ENCODE assay signal across 1 cellular context in the genomic region with DNA sequence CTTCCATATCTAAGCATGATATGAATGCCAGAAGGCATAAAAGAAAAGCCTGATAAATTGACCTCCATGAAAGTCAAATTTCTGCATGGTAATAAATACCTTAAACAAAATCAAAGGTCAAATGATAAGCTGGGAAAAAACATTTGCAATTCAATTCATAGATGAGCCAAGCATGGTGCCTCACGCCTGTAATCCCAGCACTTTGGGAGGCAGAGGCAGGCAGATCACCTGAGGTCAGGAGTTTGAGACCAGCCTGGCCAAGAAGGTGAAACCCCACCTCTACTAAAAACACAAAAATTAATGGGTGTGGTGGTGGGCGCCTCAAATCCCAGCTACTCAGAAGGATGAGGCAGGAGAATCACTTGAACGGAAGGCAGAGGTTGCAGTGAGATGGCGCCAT.
TF ChIP-seq lines count a peak whose summit lies in the region.

No MANE protein-coding gene starts in this region.

TF ChIP-seq in GM23338, 12 proteins besides CTCF, POLR2A, EP300 and RAD21 (continued from another document):
- TF ChIP-seq, protein P1, sequence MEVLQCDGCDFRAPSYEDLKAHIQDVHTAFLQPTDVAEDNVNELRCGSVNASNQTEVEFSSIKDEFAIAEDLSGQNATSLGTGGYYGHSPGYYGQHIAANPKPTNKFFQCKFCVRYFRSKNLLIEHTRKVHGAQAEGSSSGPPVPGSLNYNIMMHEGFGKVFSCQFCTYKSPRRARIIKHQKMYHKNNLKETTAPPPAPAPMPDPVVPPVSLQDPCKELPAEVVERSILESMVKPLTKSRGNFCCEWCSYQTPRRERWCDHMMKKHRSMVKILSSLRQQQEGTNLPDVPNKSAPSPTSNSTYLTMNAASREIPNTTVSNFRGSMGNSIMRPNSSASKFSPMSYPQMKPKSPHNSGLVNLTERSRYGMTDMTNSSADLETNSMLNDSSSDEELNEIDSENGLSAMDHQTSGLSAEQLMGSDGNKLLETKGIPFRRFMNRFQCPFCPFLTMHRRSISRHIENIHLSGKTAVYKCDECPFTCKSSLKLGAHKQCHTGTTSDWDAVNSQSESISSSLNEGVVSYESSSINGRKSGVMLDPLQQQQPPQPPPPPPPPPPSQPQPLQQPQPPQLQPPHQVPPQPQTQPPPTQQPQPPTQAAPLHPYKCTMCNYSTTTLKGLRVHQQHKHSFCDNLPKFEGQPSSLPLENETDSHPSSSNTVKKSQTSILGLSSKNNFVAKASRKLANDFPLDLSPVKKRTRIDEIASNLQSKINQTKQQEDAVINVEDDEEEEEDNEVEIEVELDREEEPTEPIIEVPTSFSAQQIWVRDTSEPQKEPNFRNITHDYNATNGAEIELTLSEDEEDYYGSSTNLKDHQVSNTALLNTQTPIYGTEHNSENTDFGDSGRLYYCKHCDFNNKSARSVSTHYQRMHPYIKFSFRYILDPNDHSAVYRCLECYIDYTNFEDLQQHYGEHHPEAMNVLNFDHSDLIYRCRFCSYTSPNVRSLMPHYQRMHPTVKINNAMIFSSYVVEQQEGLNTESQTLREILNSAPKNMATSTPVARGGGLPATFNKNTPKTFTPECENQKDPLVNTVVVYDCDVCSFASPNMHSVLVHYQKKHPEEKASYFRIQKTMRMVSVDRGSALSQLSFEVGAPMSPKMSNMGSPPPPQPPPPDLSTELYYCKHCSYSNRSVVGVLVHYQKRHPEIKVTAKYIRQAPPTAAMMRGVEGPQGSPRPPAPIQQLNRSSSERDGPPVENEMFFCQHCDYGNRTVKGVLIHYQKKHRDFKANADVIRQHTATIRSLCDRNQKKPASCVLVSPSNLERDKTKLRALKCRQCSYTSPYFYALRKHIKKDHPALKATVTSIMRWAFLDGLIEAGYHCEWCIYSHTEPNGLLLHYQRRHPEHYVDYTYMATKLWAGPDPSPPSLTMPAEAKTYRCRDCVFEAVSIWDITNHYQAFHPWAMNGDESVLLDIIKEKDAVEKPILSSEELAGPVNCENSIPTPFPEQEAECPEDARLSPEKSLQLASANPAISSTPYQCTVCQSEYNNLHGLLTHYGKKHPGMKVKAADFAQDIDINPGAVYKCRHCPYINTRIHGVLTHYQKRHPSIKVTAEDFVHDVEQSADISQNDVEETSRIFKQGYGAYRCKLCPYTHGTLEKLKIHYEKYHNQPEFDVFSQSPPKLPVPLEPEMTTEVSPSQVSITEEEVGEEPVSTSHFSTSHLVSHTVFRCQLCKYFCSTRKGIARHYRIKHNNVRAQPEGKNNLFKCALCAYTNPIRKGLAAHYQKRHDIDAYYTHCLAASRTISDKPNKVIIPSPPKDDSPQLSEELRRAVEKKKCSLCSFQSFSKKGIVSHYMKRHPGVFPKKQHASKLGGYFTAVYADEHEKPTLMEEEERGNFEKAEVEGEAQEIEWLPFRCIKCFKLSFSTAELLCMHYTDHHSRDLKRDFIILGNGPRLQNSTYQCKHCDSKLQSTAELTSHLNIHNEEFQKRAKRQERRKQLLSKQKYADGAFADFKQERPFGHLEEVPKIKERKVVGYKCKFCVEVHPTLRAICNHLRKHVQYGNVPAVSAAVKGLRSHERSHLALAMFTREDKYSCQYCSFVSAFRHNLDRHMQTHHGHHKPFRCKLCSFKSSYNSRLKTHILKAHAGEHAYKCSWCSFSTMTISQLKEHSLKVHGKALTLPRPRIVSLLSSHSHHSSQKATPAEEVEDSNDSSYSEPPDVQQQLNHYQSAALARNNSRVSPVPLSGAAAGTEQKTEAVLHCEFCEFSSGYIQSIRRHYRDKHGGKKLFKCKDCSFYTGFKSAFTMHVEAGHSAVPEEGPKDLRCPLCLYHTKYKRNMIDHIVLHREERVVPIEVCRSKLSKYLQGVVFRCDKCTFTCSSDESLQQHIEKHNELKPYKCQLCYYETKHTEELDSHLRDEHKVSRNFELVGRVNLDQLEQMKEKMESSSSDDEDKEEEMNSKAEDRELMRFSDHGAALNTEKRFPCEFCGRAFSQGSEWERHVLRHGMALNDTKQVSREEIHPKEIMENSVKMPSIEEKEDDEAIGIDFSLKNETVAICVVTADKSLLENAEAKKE (CRISPR knock-in tag; IDR thresholded peaks at IDR 0.05): no peak
- TF ChIP-seq, protein P2, sequence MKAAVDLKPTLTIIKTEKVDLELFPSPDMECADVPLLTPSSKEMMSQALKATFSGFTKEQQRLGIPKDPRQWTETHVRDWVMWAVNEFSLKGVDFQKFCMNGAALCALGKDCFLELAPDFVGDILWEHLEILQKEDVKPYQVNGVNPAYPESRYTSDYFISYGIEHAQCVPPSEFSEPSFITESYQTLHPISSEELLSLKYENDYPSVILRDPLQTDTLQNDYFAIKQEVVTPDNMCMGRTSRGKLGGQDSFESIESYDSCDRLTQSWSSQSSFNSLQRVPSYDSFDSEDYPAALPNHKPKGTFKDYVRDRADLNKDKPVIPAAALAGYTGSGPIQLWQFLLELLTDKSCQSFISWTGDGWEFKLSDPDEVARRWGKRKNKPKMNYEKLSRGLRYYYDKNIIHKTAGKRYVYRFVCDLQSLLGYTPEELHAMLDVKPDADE (IDR thresholded peaks at IDR 0.05): no peak
